In genomic region chr11:73229321-73230275, GRCh38 we compare ENCODE assay signal across 2 cellular contexts.
TF ChIP-seq lines count a peak whose summit lies in the region.

No MANE protein-coding gene starts in this region.

TF ChIP-seq in SK-N-SH, 30 proteins besides CTCF, POLR2A, EP300 and RAD21 (continued from another document):
- no peak for TF ChIP-seq ZBTB33 (IDR thresholded peaks at IDR 0.05; ENCODE audit: borderline replicate concordance, low read depth)

TF ChIP-seq in SK-N-SH treated with all-trans-retinoic acid at 6 μM for 48 hours, 23 proteins besides CTCF, POLR2A, EP300 and RAD21 (continued from another document):
- TF ChIP-seq TCF4 (CRISPR knock-in tag; IDR thresholded peaks at IDR 0.05; ENCODE audit: borderline replicate concordance), result no peak
- TF ChIP-seq CSDC2 (CRISPR knock-in tag; IDR thresholded peaks at IDR 0.05), result no peak
- no peak for TF ChIP-seq SNAI2 (CRISPR knock-in tag; IDR thresholded peaks at IDR 0.05)
- no peak for TF ChIP-seq PPARA (CRISPR knock-in tag; IDR thresholded peaks at IDR 0.05; ENCODE audit: borderline replicate concordance)
- TF ChIP-seq ZC3H10 (CRISPR knock-in tag; IDR thresholded peaks at IDR 0.05), result no peak
- no peak for TF ChIP-seq ESRRG (CRISPR knock-in tag; IDR thresholded peaks at IDR 0.05)
